In genomic region chr2:151021747-151022450, GRCh38 we compare ENCODE assay signal across 1 cellular context.
A peak's percentile ranks its signal among the peaks of the same experiment; 100 is the strongest.
TF ChIP-seq lines count a peak whose summit lies in the region.

No MANE protein-coding gene starts in this region.

TF ChIP-seq in liver, 16 proteins besides CTCF, POLR2A, EP300 and RAD21 (continued from another document):
- TF ChIP-seq REST (IDR thresholded peaks at IDR 0.05) = peak; percentile 15
- peak; percentile 22 to 33 for TF ChIP-seq RXRA (IDR thresholded peaks at IDR 0.05)
- peak; percentile 14 for TF ChIP-seq SP1 (IDR thresholded peaks at IDR 0.05)
- peak in 1 of 2 donors; percentile 6 for TF ChIP-seq JUND (IDR thresholded peaks at IDR 0.05)
- peak; percentile 7 for TF ChIP-seq MAX (IDR thresholded peaks at IDR 0.05)
- TF ChIP-seq HNF4A (conservative IDR thresholded peaks at IDR 0.05) = no peak
- TF ChIP-seq NR2F2 (IDR thresholded peaks at IDR 0.05) = peak; percentile 92
- TF ChIP-seq YY1 (IDR thresholded peaks at IDR 0.05) = no peak
- no peak for TF ChIP-seq ZBTB33 (IDR thresholded peaks at IDR 0.05)
- TF ChIP-seq FOXA2 (IDR thresholded peaks at IDR 0.05) = no peak
- TF ChIP-seq FOXA1 (IDR thresholded peaks at IDR 0.05) = no peak
